8 cellular contexts compared by ENCODE assay signal in the genomic region with DNA sequence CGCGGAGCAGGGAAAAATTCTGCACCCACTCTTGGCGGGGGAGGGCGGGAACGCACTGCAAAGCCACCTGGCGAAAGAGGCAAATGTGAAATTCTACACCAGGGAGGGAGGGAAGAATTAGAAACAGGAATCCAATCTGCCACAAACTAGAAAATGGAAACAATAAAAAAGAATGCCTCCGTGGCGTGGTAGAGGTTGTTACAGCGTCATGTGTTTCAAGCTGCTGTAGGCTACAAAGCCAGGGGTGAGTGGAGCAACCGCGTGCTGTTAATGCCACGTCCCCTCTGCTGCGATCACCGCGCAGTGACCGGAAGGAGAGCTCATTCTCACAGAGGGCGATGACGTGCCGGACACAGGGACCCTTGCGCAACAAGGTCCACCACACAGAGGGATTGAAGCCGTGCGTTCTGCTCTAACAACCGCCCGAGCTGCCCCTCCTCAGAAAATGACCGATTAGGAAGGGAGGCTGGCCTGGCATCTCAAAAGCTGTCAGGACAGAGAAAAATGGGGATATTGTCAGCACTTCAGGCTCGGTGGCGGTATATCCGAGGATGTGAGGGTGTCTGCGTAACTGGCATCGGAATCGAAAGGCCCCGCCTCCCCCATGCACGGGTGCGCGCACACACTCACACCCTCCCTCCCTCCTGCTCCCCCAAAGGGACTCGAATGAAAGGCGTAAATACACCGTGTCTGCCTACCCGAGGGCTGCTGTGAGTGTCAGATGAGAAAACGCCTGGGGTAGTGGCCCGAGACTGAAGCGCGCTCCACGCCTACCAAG.
A peak's percentile ranks its signal among the peaks of the same experiment; 100 is the strongest.
DNase-seq lines count a peak whose midpoint lies in the region; ATAC-seq and TF ChIP-seq lines count a peak whose summit lies in the region.

No MANE protein-coding gene starts in this region.

- no peak for TF ChIP-seq CTCF in RWPE1 (conservative IDR thresholded peaks at IDR 0.05; ENCODE audit: low read depth)
- TF ChIP-seq CTCF in osteoblast (IDR thresholded peaks at IDR 0.05; ENCODE audit: extremely low read depth, low read depth, low read length): no peak
- TF ChIP-seq CTCF in thoracic aorta (IDR thresholded peaks at IDR 0.05): no peak

- peak overlapping the region; percentile 95 for H3K4me2 ChIP-seq in osteoblast (ENCODE audit: insufficient read depth, low read length)

- H3K4me3 ChIP-seq in HAP-1 (peak overlapping the region; percentile 8), osteoblast (ENCODE audit: insufficient read depth, low read length) (peak overlapping the region; percentile 74), thoracic aorta (peak overlapping the region; percentile 72)

- POLR2A ChIA-PET in RWPE1 (lab: Yijun Ruan, JAX; ENCODE audit: low non-redundant PET): no interaction called here
- POLR2A ChIA-PET in activated naive CD8-positive, alpha-beta T cell treated with anti-CD3 and anti-CD28 coated beads, Interleukin-2, amount 10 ng/mL, durations not matched to agents 7 days and 5 days (lab: Charles Lee): interaction anchor here (0.5 to 4.5 kb wide), 2 partner anchors 70 to 279 kb away, joined by 7 to 28 read pairs; partner anchors contain the start of gene TNRC6C

- H3K9me3 ChIP-seq in HAP-1 (no peaks in the 10 kb centered on the region), osteoblast (ENCODE audit: low read depth, low read length) (no peaks in the 10 kb centered on the region), thoracic aorta (no peaks in the 10 kb centered on the region)

- H3K27ac ChIP-seq in RWPE1 (peak overlapping the region; percentile 37; the same call in 1 of the 2 replicates), osteoblast (ENCODE audit: low read depth, low read length) (peak overlapping the region; percentile 63), thoracic aorta (peak overlapping the region; percentile 45 to 82)

- H3K4me1 Mint-ChIP-seq in activated naive CD8-positive, alpha-beta T cell treated with anti-CD3 and anti-CD28 coated beads, Interleukin-2, amount 10 ng/mL, durations not matched to agents 7 days and 5 days: peaks cover 24% of the 10 kb centered on the region

- intact Hi-C loops in Right ventricle myocardium inferior (cut with DNase I): loop anchor here (5.0 kb wide), 2 partner anchors 70 to 160 kb away; partner anchors contain the start of gene TNRC6C

- H3K36me3 ChIP-seq in HAP-1 (replicated peaks) (no peaks in the 10 kb centered on the region), osteoblast (ENCODE audit: insufficient read depth, low read length) (no peaks in the 10 kb centered on the region), thoracic aorta (no peaks in the 10 kb centered on the region)

- peaks cover 17% of the 10 kb centered on the region for H3K27me3 ChIP-seq in HAP-1 (ENCODE audit: low read depth)
- H3K27me3 ChIP-seq in osteoblast (ENCODE audit: insufficient read depth, low read length): peaks cover 34% of the 10 kb centered on the region
- H3K27me3 ChIP-seq in thoracic aorta (replicated peaks; ENCODE audit: insufficient read depth): no peaks in the 10 kb centered on the region

- H3K27me3 Mint-ChIP-seq in activated naive CD8-positive, alpha-beta T cell treated with anti-CD3 and anti-CD28 coated beads, Interleukin-2, amount 10 ng/mL, durations not matched to agents 7 days and 5 days: peaks cover 25% of the 10 kb centered on the region

- DNase-seq in HAP-1 (ENCODE audit: low spot score in 2 of 2) (peak in 1 of 2 experiments; percentile 44), RWPE1 (ENCODE audit: low spot score) (peak; percentile 30), Right ventricle myocardium inferior (ENCODE audit: missing footprints) (peak; percentile 95), osteoblast (ENCODE audit: insufficient read length, low spot score, missing footprints) (peak; percentile 95), thoracic aorta (ENCODE audit: low spot score) (peak; percentile 91)
- DNase-seq in activated naive CD8-positive, alpha-beta T cell treated with anti-CD3 and anti-CD28 coated beads, Interleukin-2, amount 10 ng/mL, durations not matched to agents 7 days and 5 days: peak; percentile 64

- peak overlapping the region; percentile 85 for H2AFZ ChIP-seq in osteoblast (ENCODE audit: low read length)

- no peaks in the 10 kb centered on the region for H3K9me3 Mint-ChIP-seq in activated naive CD8-positive, alpha-beta T cell treated with anti-CD3 and anti-CD28 coated beads, Interleukin-2, amount 10 ng/mL, durations not matched to agents 7 days and 5 days

- H3K4me1 ChIP-seq in HAP-1 (peaks cover 11% of the 10 kb centered on the region), osteoblast (ENCODE audit: insufficient read depth, low read length) (peaks cover 13% of the 10 kb centered on the region), thoracic aorta (ENCODE audit: control insufficient read depth in 1 of 2, low read depth in 2 of 2) (peaks cover under 1 to 21% of the 10 kb centered on the region in 2 donors)

- H3K27ac Mint-ChIP-seq in activated naive CD8-positive, alpha-beta T cell treated with anti-CD3 and anti-CD28 coated beads, Interleukin-2, amount 10 ng/mL, durations not matched to agents 7 days and 5 days: peak overlapping the region; percentile 71

- peak overlapping the region; percentile 75 for H3K4me3 Mint-ChIP-seq in activated naive CD8-positive, alpha-beta T cell treated with anti-CD3 and anti-CD28 coated beads, Interleukin-2, amount 10 ng/mL, durations not matched to agents 7 days and 5 days

- H3K79me2 ChIP-seq in osteoblast (ENCODE audit: insufficient read depth, low read length): no peaks in the 10 kb centered on the region

- H4K20me1 ChIP-seq in osteoblast (ENCODE audit: insufficient read depth, low read length): no peaks in the 10 kb centered on the region

- in situ Hi-C loops in HAP-1 (cut with MboI; ENCODE audit: low sequenced_read_pairs): no loop called here

- peak; percentile 79 for ATAC-seq in activated naive CD8-positive, alpha-beta T cell treated with anti-CD3 and anti-CD28 coated beads, Interleukin-2, amount 10 ng/mL, durations not matched to agents 7 days and 5 days (ENCODE audit: low read depth)
- ATAC-seq in Right ventricle myocardium inferior: peak; percentile 89
- ATAC-seq in thoracic aorta (ENCODE audit: insufficient number of reproducible peaks, low FRiP score, low read depth): peak; percentile 89
- ATAC-seq in GM19467 (IDR thresholded peaks at IDR 0.05; ENCODE audit: unreplicated experiment): no peak
- ATAC-seq in HG02678 (IDR thresholded peaks at IDR 0.05; ENCODE audit: unreplicated experiment): no peak

- CTCF ChIA-PET in RWPE1 (lab: Yijun Ruan, JAX): interaction anchor here (0.6 to 0.9 kb wide), 2 partner anchors 20 to 311 kb away, joined by 3 read pairs; no protein-coding TSS in a partner anchor

- H3K36me3 Mint-ChIP-seq in activated naive CD8-positive, alpha-beta T cell treated with anti-CD3 and anti-CD28 coated beads, Interleukin-2, amount 10 ng/mL, durations not matched to agents 7 days and 5 days: peaks cover 1% of the 10 kb centered on the region

Comparison
In these comparisons a context has a peak if more than half of its experiments do, and no peak if none do; other contexts are left out.
1. H3K4me3 ChIP-seq: peak in every context shown above with its lines; median percentile 74 in osteoblast; 72 in thoracic aorta; 8 in HAP-1.
2. ATAC-seq: peak in activated naive CD8-positive, alpha-beta T cell treated with anti-CD3 and anti-CD28 coated beads, Interleukin-2, amount 10 ng/mL, durations not matched to agents 7 days and 5 days (single experiment), Right ventricle myocardium inferior (single experiment) and thoracic aorta (single experiment); none in GM19467 (single experiment) and HG02678 (single experiment).
3. Peak in every context shown above with its lines, with median percentiles within 50 percentile points of each other: H3K27ac ChIP-seq.